Comparison of ENCODE assay signal across 1 cellular context in the genomic region with DNA sequence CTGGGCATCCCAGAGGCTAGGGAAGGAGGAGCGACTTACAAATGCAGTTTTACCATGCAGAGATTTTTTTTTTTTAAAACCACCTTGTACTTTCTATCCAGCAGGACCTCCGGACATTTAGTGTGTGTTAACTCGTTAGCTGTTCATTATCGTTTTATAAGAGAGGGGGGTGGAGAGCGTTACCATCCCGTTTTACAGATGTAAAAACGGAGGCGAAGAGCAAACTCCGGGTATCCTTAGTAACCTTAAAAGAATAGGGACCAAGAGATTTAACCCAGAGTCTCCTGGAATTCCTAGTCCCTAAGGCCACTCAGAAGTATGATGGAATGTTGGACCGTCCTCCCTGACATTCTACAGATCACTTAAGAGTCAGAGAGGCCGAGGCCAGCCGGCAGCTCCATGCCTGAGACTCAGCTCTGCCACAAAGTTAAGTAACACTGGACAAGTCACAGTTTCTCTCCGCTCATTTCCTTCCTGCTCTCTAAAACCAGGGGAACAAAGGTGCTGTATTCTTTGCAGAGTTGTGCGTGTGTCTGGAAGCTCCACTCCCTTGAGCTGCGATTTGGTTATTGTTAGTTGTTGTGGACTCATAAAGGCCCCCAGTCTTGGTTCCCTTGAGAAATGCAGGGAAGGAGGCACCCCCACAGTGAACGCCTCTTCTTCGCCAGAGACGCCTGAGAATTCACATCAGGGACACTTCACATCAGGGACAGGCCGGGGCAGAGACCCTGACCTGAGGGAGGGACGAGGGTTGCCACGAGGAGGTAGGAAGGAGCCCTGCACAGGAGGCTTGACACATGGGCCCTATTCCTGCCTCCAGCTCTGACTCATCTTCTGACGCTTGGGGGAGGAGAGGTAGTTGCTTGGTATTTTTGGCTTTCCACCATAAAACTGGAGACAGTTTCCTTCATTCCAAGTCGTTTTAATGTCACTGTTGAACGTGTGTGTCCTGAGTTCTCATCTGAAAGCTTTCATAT.
TF ChIP-seq lines count a peak whose summit lies in the region.

No MANE protein-coding gene starts in this region.

TF ChIP-seq in HepG2, 621 proteins besides CTCF, POLR2A, EP300 and RAD21 (continued from another document and continues in another):
- TF ChIP-seq SIN3A (IDR thresholded peaks at IDR 0.05; ENCODE audit: borderline replicate concordance, low read depth, low read length) = peak; percentile 53; the same call in 1 of the 2 replicates
- TF ChIP-seq EHMT2 (IDR thresholded peaks at IDR 0.05; ENCODE audit: borderline replicate concordance, low read depth, low read length) = no peak
- TF ChIP-seq RBM39 (IDR thresholded peaks at IDR 0.05; ENCODE audit: low read depth, low read length, poor library complexity, severe bottlenecking) = no peak
- no peak for TF ChIP-seq MEIS1 (CRISPR knock-in tag; IDR thresholded peaks at IDR 0.05; ENCODE audit: borderline replicate concordance)
- peak; percentile 39; the same call in 1 of the 2 replicates for TF ChIP-seq ZNF335 (CRISPR knock-in tag; IDR thresholded peaks at IDR 0.05)
- TF ChIP-seq TEAD3 (CRISPR knock-in tag; optimal IDR thresholded peaks at IDR 0.05; ENCODE audit: borderline replicate concordance) = peak; percentile 29
- no peak for TF ChIP-seq TIGD3 (CRISPR knock-in tag; IDR thresholded peaks at IDR 0.05; ENCODE audit: borderline replicate concordance)
- TF ChIP-seq, protein P1, sequence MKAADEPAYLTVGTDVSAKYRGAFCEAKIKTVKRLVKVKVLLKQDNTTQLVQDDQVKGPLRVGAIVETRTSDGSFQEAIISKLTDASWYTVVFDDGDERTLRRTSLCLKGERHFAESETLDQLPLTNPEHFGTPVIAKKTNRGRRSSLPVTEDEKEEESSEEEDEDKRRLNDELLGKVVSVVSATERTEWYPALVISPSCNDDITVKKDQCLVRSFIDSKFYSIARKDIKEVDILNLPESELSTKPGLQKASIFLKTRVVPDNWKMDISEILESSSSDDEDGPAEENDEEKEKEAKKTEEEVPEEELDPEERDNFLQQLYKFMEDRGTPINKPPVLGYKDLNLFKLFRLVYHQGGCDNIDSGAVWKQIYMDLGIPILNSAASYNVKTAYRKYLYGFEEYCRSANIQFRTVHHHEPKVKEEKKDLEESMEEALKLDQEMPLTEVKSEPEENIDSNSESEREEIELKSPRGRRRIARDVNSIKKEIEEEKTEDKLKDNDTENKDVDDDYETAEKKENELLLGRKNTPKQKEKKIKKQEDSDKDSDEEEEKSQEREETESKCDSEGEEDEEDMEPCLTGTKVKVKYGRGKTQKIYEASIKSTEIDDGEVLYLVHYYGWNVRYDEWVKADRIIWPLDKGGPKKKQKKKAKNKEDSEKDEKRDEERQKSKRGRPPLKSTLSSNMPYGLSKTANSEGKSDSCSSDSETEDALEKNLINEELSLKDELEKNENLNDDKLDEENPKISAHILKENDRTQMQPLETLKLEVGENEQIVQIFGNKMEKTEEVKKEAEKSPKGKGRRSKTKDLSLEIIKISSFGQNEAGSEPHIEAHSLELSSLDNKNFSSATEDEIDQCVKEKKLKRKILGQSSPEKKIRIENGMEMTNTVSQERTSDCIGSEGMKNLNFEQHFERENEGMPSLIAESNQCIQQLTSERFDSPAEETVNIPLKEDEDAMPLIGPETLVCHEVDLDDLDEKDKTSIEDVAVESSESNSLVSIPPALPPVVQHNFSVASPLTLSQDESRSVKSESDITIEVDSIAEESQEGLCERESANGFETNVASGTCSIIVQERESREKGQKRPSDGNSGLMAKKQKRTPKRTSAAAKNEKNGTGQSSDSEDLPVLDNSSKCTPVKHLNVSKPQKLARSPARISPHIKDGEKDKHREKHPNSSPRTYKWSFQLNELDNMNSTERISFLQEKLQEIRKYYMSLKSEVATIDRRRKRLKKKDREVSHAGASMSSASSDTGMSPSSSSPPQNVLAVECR (CRISPR knock-in tag; IDR thresholded peaks at IDR 0.05; ENCODE audit: borderline replicate concordance) = peak; percentile 38; the same call in 1 of the 2 replicates
- TF ChIP-seq ZNF883 (CRISPR knock-in tag; IDR thresholded peaks at IDR 0.05; ENCODE audit: not compliant biosample characterization) = no peak
- peak; percentile 55; the same call in 1 of the 2 replicates for TF ChIP-seq ATF3 (CRISPR knock-in tag; IDR thresholded peaks at IDR 0.05)
- TF ChIP-seq ZNF430 (CRISPR knock-in tag; IDR thresholded peaks at IDR 0.05) = no peak
- 0 out of 2 replicates have a peak, but pooled peaks have one; percentile 38 for TF ChIP-seq ZNF792 (CRISPR knock-in tag; IDR thresholded peaks at IDR 0.05)
- TF ChIP-seq ZNF768 (CRISPR knock-in tag; IDR thresholded peaks at IDR 0.05) = no peak
- peak; percentile 56 for TF ChIP-seq ZFX (CRISPR knock-in tag; IDR thresholded peaks at IDR 0.05; ENCODE audit: low read depth)
- 0 out of 2 replicates have a peak, but pooled peaks have one; percentile 34 for TF ChIP-seq RNF2 (conservative IDR thresholded peaks at IDR 0.05; ENCODE audit: low read depth)
- no peak for TF ChIP-seq ZNF432 (CRISPR knock-in tag; IDR thresholded peaks at IDR 0.05; ENCODE audit: borderline replicate concordance)
- no peak for TF ChIP-seq REXO4 (CRISPR knock-in tag; IDR thresholded peaks at IDR 0.05; ENCODE audit: borderline replicate concordance)
- no peak for TF ChIP-seq CBX5 (CRISPR knock-in tag; IDR thresholded peaks at IDR 0.05; ENCODE audit: borderline replicate concordance)
- TF ChIP-seq RARA (CRISPR knock-in tag; IDR thresholded peaks at IDR 0.05) = 0 out of 2 replicates have a peak, but pooled peaks have one; percentile 37
- no peak for TF ChIP-seq ZNF264 (CRISPR knock-in tag; IDR thresholded peaks at IDR 0.05)
- TF ChIP-seq IRF2 (CRISPR knock-in tag; IDR thresholded peaks at IDR 0.05) = no peak
- TF ChIP-seq TFDP1 (CRISPR knock-in tag; IDR thresholded peaks at IDR 0.05; ENCODE audit: borderline replicate concordance) = peak; percentile 51; the same call in 1 of the 2 replicates
- no peak for TF ChIP-seq SP1 (IDR thresholded peaks at IDR 0.05)
- no peak for TF ChIP-seq SP1 (CRISPR knock-in tag; IDR thresholded peaks at IDR 0.05)
- TF ChIP-seq MAFF (IDR thresholded peaks at IDR 0.05; ENCODE audit: low read depth, low read length) = no peak
- TF ChIP-seq NFE2L1 (CRISPR knock-in tag; IDR thresholded peaks at IDR 0.05; ENCODE audit: borderline replicate concordance) = no peak
- TF ChIP-seq, protein P2, sequence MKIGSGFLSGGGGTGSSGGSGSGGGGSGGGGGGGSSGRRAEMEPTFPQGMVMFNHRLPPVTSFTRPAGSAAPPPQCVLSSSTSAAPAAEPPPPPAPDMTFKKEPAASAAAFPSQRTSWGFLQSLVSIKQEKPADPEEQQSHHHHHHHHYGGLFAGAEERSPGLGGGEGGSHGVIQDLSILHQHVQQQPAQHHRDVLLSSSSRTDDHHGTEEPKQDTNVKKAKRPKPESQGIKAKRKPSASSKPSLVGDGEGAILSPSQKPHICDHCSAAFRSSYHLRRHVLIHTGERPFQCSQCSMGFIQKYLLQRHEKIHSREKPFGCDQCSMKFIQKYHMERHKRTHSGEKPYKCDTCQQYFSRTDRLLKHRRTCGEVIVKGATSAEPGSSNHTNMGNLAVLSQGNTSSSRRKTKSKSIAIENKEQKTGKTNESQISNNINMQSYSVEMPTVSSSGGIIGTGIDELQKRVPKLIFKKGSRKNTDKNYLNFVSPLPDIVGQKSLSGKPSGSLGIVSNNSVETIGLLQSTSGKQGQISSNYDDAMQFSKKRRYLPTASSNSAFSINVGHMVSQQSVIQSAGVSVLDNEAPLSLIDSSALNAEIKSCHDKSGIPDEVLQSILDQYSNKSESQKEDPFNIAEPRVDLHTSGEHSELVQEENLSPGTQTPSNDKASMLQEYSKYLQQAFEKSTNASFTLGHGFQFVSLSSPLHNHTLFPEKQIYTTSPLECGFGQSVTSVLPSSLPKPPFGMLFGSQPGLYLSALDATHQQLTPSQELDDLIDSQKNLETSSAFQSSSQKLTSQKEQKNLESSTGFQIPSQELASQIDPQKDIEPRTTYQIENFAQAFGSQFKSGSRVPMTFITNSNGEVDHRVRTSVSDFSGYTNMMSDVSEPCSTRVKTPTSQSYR (CRISPR knock-in tag; IDR thresholded peaks at IDR 0.05; ENCODE audit: borderline replicate concordance) = no peak
- 0 out of 2 replicates have a peak, but pooled peaks have one; percentile 21 for TF ChIP-seq FOSL1 (CRISPR knock-in tag; IDR thresholded peaks at IDR 0.05; ENCODE audit: borderline replicate concordance)
- no peak for TF ChIP-seq ZNF775 (CRISPR knock-in tag; IDR thresholded peaks at IDR 0.05; ENCODE audit: borderline replicate concordance)
- TF ChIP-seq ZFY (CRISPR knock-in tag; IDR thresholded peaks at IDR 0.05) = peak; percentile 41; the same call in 1 of the 2 replicates
- 0 out of 2 replicates have a peak, but pooled peaks have one; percentile 23 for TF ChIP-seq KDM2A (CRISPR knock-in tag; IDR thresholded peaks at IDR 0.05; ENCODE audit: borderline replicate concordance, low read depth)
- no peak for TF ChIP-seq ZNF317 (CRISPR knock-in tag; IDR thresholded peaks at IDR 0.05)
- TF ChIP-seq HDAC2 (CRISPR knock-in tag; IDR thresholded peaks at IDR 0.05) = 0 out of 2 replicates have a peak, but pooled peaks have one; percentile 20
- no peak for TF ChIP-seq ZNF709 (CRISPR knock-in tag; IDR thresholded peaks at IDR 0.05)
- TF ChIP-seq CCAR2 (optimal IDR thresholded peaks at IDR 0.05; ENCODE audit: low read depth, low read length) = no peak
- no peak for TF ChIP-seq RFX5 (IDR thresholded peaks at IDR 0.05; ENCODE audit: low read depth, low read length)
- TF ChIP-seq ZNF614 (CRISPR knock-in tag; IDR thresholded peaks at IDR 0.05; ENCODE audit: borderline replicate concordance) = 0 out of 2 replicates have a peak, but pooled peaks have one; percentile 12
- no peak for TF ChIP-seq SMARCC2 (IDR thresholded peaks at IDR 0.05)
- TF ChIP-seq ZNF124 (CRISPR knock-in tag; IDR thresholded peaks at IDR 0.05) = no peak
- TF ChIP-seq ZNF7 (CRISPR knock-in tag; IDR thresholded peaks at IDR 0.05) = no peak
- TF ChIP-seq ADNP (CRISPR knock-in tag; IDR thresholded peaks at IDR 0.05) = no peak
- no peak for TF ChIP-seq ZNF891 (CRISPR knock-in tag; IDR thresholded peaks at IDR 0.05)
- TF ChIP-seq DBP (CRISPR knock-in tag; IDR thresholded peaks at IDR 0.05; ENCODE audit: not compliant biosample characterization) = no peak
- TF ChIP-seq BATF2 (CRISPR knock-in tag; IDR thresholded peaks at IDR 0.05) = no peak
- TF ChIP-seq, protein P3, sequence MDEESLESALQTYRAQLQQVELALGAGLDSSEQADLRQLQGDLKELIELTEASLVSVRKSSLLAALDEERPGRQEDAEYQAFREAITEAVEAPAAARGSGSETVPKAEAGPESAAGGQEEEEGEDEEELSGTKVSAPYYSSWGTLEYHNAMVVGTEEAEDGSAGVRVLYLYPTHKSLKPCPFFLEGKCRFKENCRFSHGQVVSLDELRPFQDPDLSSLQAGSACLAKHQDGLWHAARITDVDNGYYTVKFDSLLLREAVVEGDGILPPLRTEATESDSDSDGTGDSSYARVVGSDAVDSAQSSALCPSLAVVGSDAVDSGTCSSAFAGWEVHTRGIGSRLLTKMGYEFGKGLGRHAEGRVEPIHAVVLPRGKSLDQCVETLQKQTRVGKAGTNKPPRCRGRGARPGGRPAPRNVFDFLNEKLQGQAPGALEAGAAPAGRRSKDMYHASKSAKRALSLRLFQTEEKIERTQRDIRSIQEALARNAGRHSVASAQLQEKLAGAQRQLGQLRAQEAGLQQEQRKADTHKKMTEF (CRISPR knock-in tag; IDR thresholded peaks at IDR 0.05) = no peak
